ENCODE assay signal across 8 cellular contexts in the genomic region with DNA sequence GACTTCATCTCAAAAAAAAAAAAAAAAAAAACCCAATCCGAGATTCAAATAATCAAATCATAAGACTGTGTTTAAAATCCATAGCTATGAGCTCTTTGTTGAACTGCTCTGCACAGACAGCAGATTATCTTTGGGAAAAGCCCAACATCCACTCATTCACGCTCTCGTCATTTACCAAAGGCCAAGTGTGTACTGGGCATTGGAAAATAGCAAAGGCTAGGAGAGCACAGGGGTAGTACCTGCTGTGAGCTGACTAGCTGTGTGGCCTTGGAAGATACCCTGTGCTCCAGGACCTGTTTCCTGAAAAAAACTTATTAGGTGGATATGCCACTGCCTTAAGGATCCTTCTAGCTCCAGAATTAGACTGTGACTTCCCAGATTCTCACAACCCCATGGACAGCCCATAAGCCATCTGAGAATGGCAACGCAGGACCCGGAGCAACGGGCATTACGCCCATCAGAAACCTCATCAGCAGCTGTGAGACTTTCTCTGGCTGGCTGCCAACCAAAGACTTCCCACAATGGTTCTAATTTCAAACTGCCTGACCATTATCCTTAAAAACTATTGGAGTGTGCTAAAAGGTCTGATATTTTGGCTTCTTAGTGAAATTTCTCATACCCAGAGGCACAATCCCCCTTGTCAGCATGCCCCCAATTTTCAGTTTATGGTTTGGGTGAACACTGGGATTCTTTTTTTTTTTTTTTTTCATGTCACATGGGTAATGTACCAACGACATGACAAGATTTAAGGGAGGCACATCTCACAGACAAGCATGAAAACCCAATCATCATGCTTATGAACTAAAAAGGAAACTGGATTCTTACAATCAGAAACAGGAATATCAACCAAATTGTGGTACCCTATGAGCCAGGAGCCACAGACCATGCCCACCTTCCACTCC. TPM values are rescaled to one million over a fixed set of nuclear protein-coding genes. Genes with fewer than 3 reads are reported as not detected.
DNase-seq lines count a peak whose midpoint lies in the region; ATAC-seq and TF ChIP-seq lines count a peak whose summit lies in the region.

No MANE protein-coding gene starts in this region.

- H3K27ac ChIP-seq in heart right ventricle, result peak overlapping the region in 9 of 10 donors; percentile 1 to 76 (median 41)
- H3K27ac ChIP-seq in smooth muscle cell (ENCODE audit: low read depth), result peak overlapping the region; percentile 44
- no peak overlapping the region for H3K27ac ChIP-seq in RWPE1

- intact Hi-C loops in activated CD4-positive, alpha-beta T cell treated with anti-CD3 and anti-CD28 coated beads, Interleukin-2, amount 10 ng/mL, durations not matched to agents 24 days and 14 days (cut with micrococcal nuclease), result no loop called here
- intact Hi-C loops in activated CD4-positive, alpha-beta memory T cell treated with anti-CD3 and anti-CD28 coated beads for 36 hours (cut with micrococcal nuclease), result loop anchor here (1.0 to 2.0 kb wide), 2 partner anchors 8 to 20 kb away; no protein-coding TSS in a partner anchor
- intact Hi-C loops in heart right ventricle (cut with DNase I), result loop anchor here in 1 of 10 donors (5.0 kb wide), 1 partner anchor 47 kb away; no protein-coding TSS in a partner anchor

- TF ChIP-seq CTCF in heart right ventricle (IDR thresholded peaks at IDR 0.05), result no peak
- no peak for TF ChIP-seq CTCF in smooth muscle cell (IDR thresholded peaks at IDR 0.05; ENCODE audit: borderline replicate concordance, insufficient read depth, poor library complexity, severe bottlenecking)
- TF ChIP-seq CTCF in RWPE1 (conservative IDR thresholded peaks at IDR 0.05; ENCODE audit: low read depth), result no peak

- ATAC-seq in heart right ventricle, result peak; percentile 42 to 82 (median 72)
- no peak for ATAC-seq in GM21619 (IDR thresholded peaks at IDR 0.05; ENCODE audit: unreplicated experiment)
- ATAC-seq in GM19328 (IDR thresholded peaks at IDR 0.05; ENCODE audit: unreplicated experiment), result no peak

- peaks cover 4% of the 10 kb centered on the region for H3F3A ChIP-seq in smooth muscle cell (ENCODE audit: low read depth)

- H3K9me3 Mint-ChIP-seq in activated CD4-positive, alpha-beta T cell treated with anti-CD3 and anti-CD28 coated beads, Interleukin-2, amount 10 ng/mL, durations not matched to agents 24 days and 14 days, result peaks cover 10% of the 10 kb centered on the region
- peaks cover 18% of the 10 kb centered on the region for H3K9me3 Mint-ChIP-seq in activated CD4-positive, alpha-beta memory T cell treated with anti-CD3 and anti-CD28 coated beads for 36 hours

- H3K4me1 ChIP-seq in heart right ventricle (peaks cover 5 to 42% (median 30%) of the 10 kb centered on the region in 9 donors), smooth muscle cell (ENCODE audit: low read depth) (peaks cover 15% of the 10 kb centered on the region)

- H3K27me3 Mint-ChIP-seq in activated CD4-positive, alpha-beta T cell treated with anti-CD3 and anti-CD28 coated beads, Interleukin-2, amount 10 ng/mL, durations not matched to agents 24 days and 14 days, result no peaks in the 10 kb centered on the region
- no peaks in the 10 kb centered on the region for H3K27me3 Mint-ChIP-seq in activated CD4-positive, alpha-beta memory T cell treated with anti-CD3 and anti-CD28 coated beads for 36 hours

- H3K9ac ChIP-seq in smooth muscle cell (ENCODE audit: low read depth), result no peak overlapping the region

- H3K4me2 ChIP-seq in smooth muscle cell, result peak overlapping the region; percentile 60

- peaks cover 66% of the 10 kb centered on the region for H3K36me3 Mint-ChIP-seq in activated CD4-positive, alpha-beta T cell treated with anti-CD3 and anti-CD28 coated beads, Interleukin-2, amount 10 ng/mL, durations not matched to agents 24 days and 14 days (ENCODE audit: low read depth)
- H3K36me3 Mint-ChIP-seq in activated CD4-positive, alpha-beta memory T cell treated with anti-CD3 and anti-CD28 coated beads for 36 hours, result peaks cover 34% of the 10 kb centered on the region

- H3K4me3 Mint-ChIP-seq in activated CD4-positive, alpha-beta T cell treated with anti-CD3 and anti-CD28 coated beads, Interleukin-2, amount 10 ng/mL, durations not matched to agents 24 days and 14 days, result peak overlapping the region; percentile 30
- peak overlapping the region; percentile 33 for H3K4me3 Mint-ChIP-seq in activated CD4-positive, alpha-beta memory T cell treated with anti-CD3 and anti-CD28 coated beads for 36 hours

- H4K20me1 ChIP-seq in smooth muscle cell (ENCODE audit: low read depth), result peaks cover 38% of the 10 kb centered on the region

- H3K4me1 Mint-ChIP-seq in activated CD4-positive, alpha-beta T cell treated with anti-CD3 and anti-CD28 coated beads, Interleukin-2, amount 10 ng/mL, durations not matched to agents 24 days and 14 days, result peaks cover 44% of the 10 kb centered on the region
- peaks cover 76% of the 10 kb centered on the region for H3K4me1 Mint-ChIP-seq in activated CD4-positive, alpha-beta memory T cell treated with anti-CD3 and anti-CD28 coated beads for 36 hours (ENCODE audit: low read depth)

- H3K36me3 ChIP-seq in heart right ventricle (peaks cover 0 to 15% (median 0%) of the 10 kb centered on the region in 9 donors), smooth muscle cell (ENCODE audit: low read depth) (peaks cover 6% of the 10 kb centered on the region)

- H3K79me2 ChIP-seq in smooth muscle cell (ENCODE audit: low read depth), result peaks cover 98% of the 10 kb centered on the region

- H2AFZ ChIP-seq in smooth muscle cell (ENCODE audit: low read depth), result no peak overlapping the region

- CTCF ChIA-PET in activated CD4-positive, alpha-beta memory T cell treated with anti-CD3 and anti-CD28 coated beads for 36 hours (lab: Charles Lee), result interaction anchor here (0.6 to 1.5 kb wide), 6 partner anchors 11 to 147 kb away, joined by 3 to 8 read pairs (median 3); a partner anchor contains a TSS
- CTCF ChIA-PET in RWPE1 (lab: Yijun Ruan, JAX), result no interaction called here

- 14 to 17% methylated on average over 8 of the region's 8 CpGs for WGBS in heart right ventricle, 2 donors
- 79% methylated on average over 8 of the region's 8 CpGs for WGBS in smooth muscle cell (ENCODE audit: low lambda C conversion rate)

- H3K9me3 ChIP-seq in heart right ventricle, result peaks cover 0 to 23% (median 0%) of the 10 kb centered on the region in 11 donors
- H3K9me3 ChIP-seq in smooth muscle cell (replicated peaks; ENCODE audit: low read depth), result peaks cover 6% of the 10 kb centered on the region

- POLR2A ChIA-PET in activated CD4-positive, alpha-beta memory T cell treated with anti-CD3 and anti-CD28 coated beads for 36 hours (lab: Charles Lee), result interaction anchor here (0.6 to 2.5 kb wide), 6 partner anchors 17 to 99 kb away, joined by 3 to 21 read pairs (median 3); a partner anchor contains a TSS
- POLR2A ChIA-PET in RWPE1 (lab: Yijun Ruan, JAX; ENCODE audit: low non-redundant PET), result no interaction called here

- no peak for DNase-seq in activated CD4-positive, alpha-beta T cell treated with anti-CD3 and anti-CD28 coated beads, Interleukin-2, amount 10 ng/mL, durations not matched to agents 24 days and 14 days
- no peak for DNase-seq in activated CD4-positive, alpha-beta T cell treated with anti-CD3 and anti-CD28 coated beads for 1 hour
- DNase-seq in activated CD4-positive, alpha-beta memory T cell treated with anti-CD3 and anti-CD28 coated beads for 36 hours, result peak; percentile 7
- DNase-seq in heart right ventricle, result peak; percentile 57 to 78
- DNase-seq in smooth muscle cell (lab: John Stamatoyannopoulos, UW; ENCODE audit: unreplicated experiment), result no peak
- no peak for DNase-seq in RWPE1 (ENCODE audit: low spot score)

- H3K27ac Mint-ChIP-seq in activated CD4-positive, alpha-beta T cell treated with anti-CD3 and anti-CD28 coated beads, Interleukin-2, amount 10 ng/mL, durations not matched to agents 24 days and 14 days, result peak overlapping the region; percentile 80
- peak overlapping the region; percentile 75 for H3K27ac Mint-ChIP-seq in activated CD4-positive, alpha-beta memory T cell treated with anti-CD3 and anti-CD28 coated beads for 36 hours

- peak overlapping the region in 1 of 10 donors; percentile 4 for H3K4me3 ChIP-seq in heart right ventricle
- no peak overlapping the region for H3K4me3 ChIP-seq in smooth muscle cell

- H3K27me3 ChIP-seq in heart right ventricle, result no peaks in the 10 kb centered on the region
- H3K27me3 ChIP-seq in smooth muscle cell (ENCODE audit: low read depth), result no peaks in the 10 kb centered on the region

RNA-seq across cellular contexts. Expression of a gene that starts 16.8 kb away (rescaled TPM):
- 19.2 and 21.3 TPM in 2 replicates for total RNA-seq in activated CD4-positive, alpha-beta T cell treated with anti-CD3 and anti-CD28 coated beads, Interleukin-2, amount 10 ng/mL, durations not matched to agents 24 days and 14 days
- 10 to 100 TPM; 42.8 to 48.0 TPM for total RNA-seq in activated CD4-positive, alpha-beta memory T cell treated with anti-CD3 and anti-CD28 coated beads for 36 hours
- total RNA-seq in heart right ventricle (10 to 100 TPM; 13.2 to 21.9 (median 15.8) TPM), smooth muscle cell (37.0 and 39.2 TPM in 2 replicates)
- polyA plus RNA-seq in heart right ventricle (1 to 10 TPM; 2.3 to 2.7 TPM), smooth muscle cell (4.5 and 11.5 TPM in 2 replicates)

Comparison
In these comparisons a context has a peak if more than half of its experiments do, and no peak if none do; other contexts are left out.
1. DNase-seq: peak in activated CD4-positive, alpha-beta memory T cell treated with anti-CD3 and anti-CD28 coated beads for 36 hours (single experiment) and heart right ventricle (2 of 2); none in activated CD4-positive, alpha-beta T cell treated with anti-CD3 and anti-CD28 coated beads, Interleukin-2, amount 10 ng/mL, durations not matched to agents 24 days and 14 days (single experiment), activated CD4-positive, alpha-beta T cell treated with anti-CD3 and anti-CD28 coated beads for 1 hour (single experiment), smooth muscle cell (single experiment) and RWPE1 (single experiment).
2. ATAC-seq: peak in heart right ventricle (8 of 8); none in GM21619 (single experiment) and GM19328 (single experiment).